ENCODE assay signal across 29 cellular contexts in genomic region chr2:16615246-16615645, GRCh38.
"Had no signal": no experiment of that assay in that cellular context is flagged by ENCODE, and none has a peak within 500 bp of the region (broad histone marks: within the 10 kb centered on the region; RNA-seq: fewer than 3 reads in every experiment).

No MANE protein-coding gene starts in this region.

- H3K36me3 Mint-ChIP-seq: activated naive CD8-positive, alpha-beta T cell treated with anti-CD3 and anti-CD28 coated beads for 36 hours; naive thymus-derived CD4-positive, alpha-beta T cell had no signal

- H3K27me3 ChIP-seq: adrenal gland, ascending aorta, cardiac muscle cell, esophagus squamous epithelium, right atrium auricular region, testis, vagina had no signal

- H3K27ac Mint-ChIP-seq: activated naive CD4-positive, alpha-beta T cell treated with anti-CD3 and anti-CD28 coated beads for 36 hours; activated naive CD8-positive, alpha-beta T cell treated with anti-CD3 and anti-CD28 coated beads for 36 hours; naive thymus-derived CD4-positive, alpha-beta T cell; stimulated activated naive B cell treated with anti-CD40 and anti-IgM and Interleukin-4, amounts not matched to agents 10 μg/mL and 1 μg/mL and 100 μg/mL, for 72 hours; type B pancreatic cell had no signal

- H3K27ac ChIP-seq: ascending aorta, cardiac muscle cell, epithelial cell of prostate, testis, VCaP had no signal

- H3K4me3 ChIP-seq: adrenal gland, ascending aorta, cardiac muscle cell, esophagus squamous epithelium, right atrium auricular region, smooth muscle cell, testis, vagina had no signal

- H3K4me1 ChIP-seq: ascending aorta, testis had no signal

- H3K27me3 Mint-ChIP-seq: brain; stimulated activated naive B cell treated with anti-CD40 and anti-IgM and Interleukin-4, amounts not matched to agents 10 μg/mL and 1 μg/mL and 100 μg/mL, for 72 hours; type B pancreatic cell had no signal

- H3K9me3 ChIP-seq: adrenal gland, ascending aorta, esophagus squamous epithelium, right atrium auricular region, testis, vagina had no signal

- H3K4me1 Mint-ChIP-seq: activated naive CD8-positive, alpha-beta T cell treated with anti-CD3 and anti-CD28 coated beads for 36 hours had no signal

- H3K36me3 ChIP-seq: adrenal gland, cardiac muscle cell, right atrium auricular region, vagina had no signal

- H3K9me3 Mint-ChIP-seq: activated naive CD4-positive, alpha-beta T cell treated with anti-CD3 and anti-CD28 coated beads for 36 hours; activated naive CD8-positive, alpha-beta T cell treated with anti-CD3 and anti-CD28 coated beads for 36 hours; brain; naive thymus-derived CD4-positive, alpha-beta T cell; stimulated activated naive B cell treated with anti-CD40 and anti-IgM and Interleukin-4, amounts not matched to agents 10 μg/mL and 1 μg/mL and 100 μg/mL, for 72 hours; type B pancreatic cell had no signal

- H3K4me3 Mint-ChIP-seq: activated naive CD4-positive, alpha-beta T cell treated with anti-CD3 and anti-CD28 coated beads for 36 hours; activated naive CD8-positive, alpha-beta T cell treated with anti-CD3 and anti-CD28 coated beads for 36 hours; brain; naive thymus-derived CD4-positive, alpha-beta T cell; stimulated activated naive B cell treated with anti-CD40 and anti-IgM and Interleukin-4, amounts not matched to agents 10 μg/mL and 1 μg/mL and 100 μg/mL, for 72 hours; type B pancreatic cell had no signal

- DNase-seq: activated CD4-positive, alpha-beta T cell treated with anti-CD3 and anti-CD28 coated beads for 4 hours; activated CD4-positive, alpha-beta T cell treated with anti-CD3 and anti-CD28 coated beads, Interleukin-2, amount 50 U/mL, for 4 hours; activated effector memory CD4-positive, alpha-beta T cell treated with Interleukin-2 at 50 U/mL for 16 hours; activated naive CD4-positive, alpha-beta T cell treated with anti-CD3 and anti-CD28 coated beads for 36 hours; activated naive CD8-positive, alpha-beta T cell treated with anti-CD3 and anti-CD28 coated beads for 36 hours; activated T-cell treated with anti-CD3 and anti-CD28 coated beads for 4 hours; cortex of kidney; effector CD4-positive, alpha-beta T cell; esophagus squamous epithelium; foreskin melanocyte; left ventricle myocardium superior; mammary epithelial cell; naive thymus-derived CD4-positive, alpha-beta T cell; stimulated activated CD4-positive, alpha-beta T cell treated with anti-CD3 and anti-CD28 coated beads, Interleukin-1b, Interleukin-23, amount 100 ng/mL, for 48 hours; stimulated activated CD4-positive, alpha-beta T cell treated with anti-CD3 and anti-CD28 coated beads, Interleukin-4, amount 100 ng/mL, for 4 hours; stimulated activated CD8-positive, alpha-beta memory T cell treated with anti-CD3 and anti-CD28 coated beads, Interleukin-4, amount 100 ng/mL, for 48 hours; stimulated activated naive B cell treated with anti-CD40 and anti-IgM and Interleukin-4, amounts not matched to agents 10 μg/mL and 1 μg/mL and 100 μg/mL, for 72 hours; T-helper 9 cell; testis had no signal
